In genomic region chr22:42074846-42075245, GRCh38 we compare ENCODE assay signal across 11 cellular contexts. TPM values are rescaled to one million over a fixed set of nuclear protein-coding genes. Genes with fewer than 3 reads are reported as not detected.
A peak's percentile ranks its signal among the peaks of the same experiment; 100 is the strongest.
DNase-seq lines count a peak whose midpoint lies in the region; ATAC-seq, FAIRE-seq and TF ChIP-seq lines count a peak whose summit lies in the region.
"Had no signal": no experiment of that assay in that cellular context is flagged by ENCODE, and none has a peak within 500 bp of the region (broad histone marks: within the 10 kb centered on the region; RNA-seq: fewer than 3 reads in every experiment).

No MANE protein-coding gene starts in this region.

- H3K4me1 ChIP-seq in MM.1S (ENCODE audit: low read length), result peaks cover 12% of the 10 kb centered on the region
- H3K4me1 ChIP-seq in endothelial cell of umbilical vein (ENCODE audit: control insufficient read depth, extremely low read depth, insufficient read depth, low read length), result peaks cover 24% of the 10 kb centered on the region

- H3K27ac ChIP-seq in 22Rv1 (peak overlapping the region; percentile 62), MM.1S (ENCODE audit: low read length) (no peak overlapping the region), endothelial cell of umbilical vein (ENCODE audit: insufficient read depth, low read depth, low read length) (peak overlapping the region; percentile 83)
- H3K27ac ChIP-seq: SK-N-MC had no signal

- H3K36me3 ChIP-seq in MM.1S (replicated peaks; ENCODE audit: insufficient read depth, low read length), result no peaks in the 10 kb centered on the region
- H3K36me3 ChIP-seq in endothelial cell of umbilical vein (ENCODE audit: control insufficient read depth in 2 of 2, extremely low read depth in 1 of 2, insufficient read depth in 2 of 2, low read length in 2 of 2), result peaks cover 9 to 12% of the 10 kb centered on the region in 2 experiments

- H4K20me1 ChIP-seq in MM.1S (ENCODE audit: insufficient read depth, low read length) (no peaks in the 10 kb centered on the region), endothelial cell of umbilical vein (replicated peaks; ENCODE audit: control insufficient read depth, extremely low read depth, insufficient read depth, low read length) (no peaks in the 10 kb centered on the region)

- no peak overlapping the region for H3K4me2 ChIP-seq in MM.1S (ENCODE audit: low read depth, low read length)
- H3K4me2 ChIP-seq in endothelial cell of umbilical vein (ENCODE audit: insufficient read depth, low read length), result peak overlapping the region; percentile 79

- no peak overlapping the region for H3K9ac ChIP-seq in MM.1S (ENCODE audit: low read length)
- H3K9ac ChIP-seq in endothelial cell of umbilical vein (replicated peaks; ENCODE audit: extremely low read depth, insufficient read depth, low read length), result peak overlapping the region; percentile 95

- ATAC-seq in HG02763 (IDR thresholded peaks at IDR 0.05; ENCODE audit: unreplicated experiment) (no peak), GM21786 (IDR thresholded peaks at IDR 0.05; ENCODE audit: unreplicated experiment) (no peak)

- H3K9me3 ChIP-seq in MM.1S (replicated peaks; ENCODE audit: insufficient read depth, low read length), result no peaks in the 10 kb centered on the region
- H3K9me3 ChIP-seq in endothelial cell of umbilical vein (replicated peaks; ENCODE audit: control insufficient read depth, insufficient read depth, low read length), result no peaks in the 10 kb centered on the region

- DNase-seq in MM.1S (no peak), endothelial cell of umbilical vein (ENCODE audit: low read depth, low spot score) (peak; percentile 14), neural crest cell (ENCODE audit: low read depth, low spot score) (no peak), NOMO-1 treated with DMSO at 0.1 percent for 48 hours (lab: John Stamatoyannopoulos, UW; ENCODE audit: unreplicated experiment) (no peak), foreskin melanocyte (no peak)
- DNase-seq: cerebellar nuclear complex, DND-41 had no signal

- dilution Hi-C loops in endothelial cell of umbilical vein (cut with MboI; ENCODE audit: extremely low pct_ligation_motif_present, low sequenced_read_pairs), result no loop called here

- H3K79me2 ChIP-seq in MM.1S (ENCODE audit: low read length), result no peaks in the 10 kb centered on the region; the same call in 1 of the 2 replicates
- peaks cover 15% of the 10 kb centered on the region for H3K79me2 ChIP-seq in endothelial cell of umbilical vein (ENCODE audit: control insufficient read depth, insufficient read depth, low read length)

- H3K4me3 ChIP-seq in MM.1S (ENCODE audit: low read length) (0 out of 2 replicates have a peak overlapping the region, but pooled peaks have one; percentile 34), endothelial cell of umbilical vein (replicated peaks in 1 of 3; ENCODE audit: insufficient read depth in 1 of 3, low read depth in 1 of 3, low read length in 3 of 3) (peak overlapping the region; percentile 50 to 80 (median 65))
- H3K4me3 ChIP-seq: SK-N-MC had no signal

- H3F3A ChIP-seq in MM.1S (ENCODE audit: insufficient read depth, low read length), result peaks cover 19% of the 10 kb centered on the region; the same call in 1 of the 2 replicates

- no peaks in the 10 kb centered on the region for H3K27me3 ChIP-seq in MM.1S (replicated peaks; ENCODE audit: insufficient read depth, low read length)
- H3K27me3 ChIP-seq in endothelial cell of umbilical vein (ENCODE audit: control insufficient read depth in 2 of 2, insufficient read depth in 2 of 2, low read length in 2 of 2), result no peaks in the 10 kb centered on the region

- TF ChIP-seq POLR2A in endothelial cell of umbilical vein (IDR thresholded peaks at IDR 0.05; ENCODE audit: low read depth, low read length), result no peak

- H3K36me3 Mint-ChIP-seq in neural crest cell (ENCODE audit: low read depth), result no peaks in the 10 kb centered on the region

- no peak for FAIRE-seq in endothelial cell of umbilical vein (lab: Jason Lieb, UNC)

- POLR2A ChIA-PET in endothelial cell of umbilical vein (lab: Charles Lee), result no interaction called here

- H3K9me2 ChIP-seq in MM.1S (replicated peaks; ENCODE audit: insufficient read depth, low read length), result no peaks in the 10 kb centered on the region

- no peaks in the 10 kb centered on the region for H3K9me1 ChIP-seq in endothelial cell of umbilical vein (replicated peaks; ENCODE audit: control insufficient read depth, extremely low read depth, insufficient read depth, low read length)

- BruUV-seq in endothelial cell of umbilical vein (replicated peaks; lab: Mats Ljungman, UMichigan), result TSS peak; percentile 23

- TF ChIP-seq CTCF in 22Rv1 (IDR thresholded peaks at IDR 0.05), result no peak
- no peak for TF ChIP-seq CTCF in MM.1S (IDR thresholded peaks at IDR 0.05; ENCODE audit: low read length)
- TF ChIP-seq CTCF in endothelial cell of umbilical vein (IDR thresholded peaks at IDR 0.05; ENCODE audit: extremely low read depth in 1 of 2, insufficient read depth in 1 of 2, low read depth in 1 of 2, low read length in 2 of 2), result no peak
- TF ChIP-seq CTCF in neural crest cell (conservative IDR thresholded peaks at IDR 0.05), result no peak

- intact Hi-C loops in endothelial cell of umbilical vein (cut with micrococcal nuclease), result no loop called here

- H3K27ac Mint-ChIP-seq in neural crest cell (ENCODE audit: unreplicated experiment), result no peak overlapping the region

- H2AFZ ChIP-seq in MM.1S (ENCODE audit: low read length) (no peak overlapping the region), endothelial cell of umbilical vein (ENCODE audit: low read depth, low read length) (peak overlapping the region; percentile 27)

- H3K4me3 Mint-ChIP-seq in neural crest cell, result peak overlapping the region; percentile 64

- H3K4me1 Mint-ChIP-seq in neural crest cell, result peaks cover 35% of the 10 kb centered on the region

- CTCF ChIA-PET in endothelial cell of umbilical vein (lab: Charles Lee), result no interaction called here

- no peaks in the 10 kb centered on the region for H3K27me3 Mint-ChIP-seq in neural crest cell (ENCODE audit: low read depth)

- no peaks in the 10 kb centered on the region for H3K9me3 Mint-ChIP-seq in neural crest cell

TF ChIP-seq in endothelial cell of umbilical vein, 7 proteins besides CTCF, POLR2A, EP300 and RAD21 (continues in another document):
- TF ChIP-seq FOS (IDR thresholded peaks at IDR 0.05; ENCODE audit: borderline replicate concordance, insufficient read depth, low read length), result no peak

RNA-seq across cellular contexts. Expression of gene PHETA2, which starts 0.8 kb away (rescaled TPM):
- total RNA-seq in endothelial cell of umbilical vein (23.4 and 25.4 TPM in 2 replicates), neural crest cell (1.3 and 1.5 TPM in 2 replicates)
- polyA plus RNA-seq in endothelial cell of umbilical vein, result 29.2 and 29.9 TPM in 2 replicates
- polyA plus RNA-seq in endothelial cell of umbilical vein (2011; cell fraction: cytosol; rRNA removed), result 25.7 and 31.5 TPM in 2 replicates
- polyA plus RNA-seq in endothelial cell of umbilical vein (2011; cell fraction: nucleus; rRNA removed), result 32.8 and 40.5 TPM in 2 replicates
- polyA plus RNA-seq in endothelial cell of umbilical vein (2012), result 14.7 and 25.4 TPM in 2 replicates
- polyA minus RNA-seq in endothelial cell of umbilical vein, result 15.0 and 15.6 TPM in 2 replicates
- polyA minus RNA-seq in endothelial cell of umbilical vein (2011; cell fraction: cytosol; rRNA and poly(A)+ RNA removed), result 3.5 TPM
- 10.6 and 11.9 TPM in 2 replicates for polyA minus RNA-seq in endothelial cell of umbilical vein (2011; cell fraction: nucleus; rRNA and poly(A)+ RNA removed)

RNA-seq across cellular contexts. Expression of gene NAGA, which starts 4.2 kb away (rescaled TPM):
- total RNA-seq in endothelial cell of umbilical vein (29.0 and 33.1 TPM in 2 replicates), neural crest cell (21.2 and 21.4 TPM in 2 replicates)
- polyA plus RNA-seq in endothelial cell of umbilical vein, result 62.7 and 63.4 TPM in 2 replicates
- polyA plus RNA-seq in endothelial cell of umbilical vein (2011; cell fraction: cytosol; rRNA removed), result 47.6 and 50.0 TPM in 2 replicates
- 27.1 and 28.4 TPM in 2 replicates for polyA plus RNA-seq in endothelial cell of umbilical vein (2011; cell fraction: nucleus; rRNA removed)
- 33.6 and 40.0 TPM in 2 replicates for polyA plus RNA-seq in endothelial cell of umbilical vein (2012)
- 58.6 and 59.1 TPM in 2 replicates for polyA minus RNA-seq in endothelial cell of umbilical vein
- 18.6 TPM for polyA minus RNA-seq in endothelial cell of umbilical vein (2011; cell fraction: cytosol; rRNA and poly(A)+ RNA removed)
- polyA minus RNA-seq in endothelial cell of umbilical vein (2011; cell fraction: nucleus; rRNA and poly(A)+ RNA removed), result 12.5 and 12.9 TPM in 2 replicates

RNA-seq across cellular contexts. Expression of gene SMDT1, which starts 4.7 kb away (rescaled TPM):
- total RNA-seq in endothelial cell of umbilical vein (61.2 and 64.8 TPM in 2 replicates), neural crest cell (65.7 and 70.9 TPM in 2 replicates)
- 57.9 and 74.2 TPM in 2 replicates for polyA plus RNA-seq in endothelial cell of umbilical vein
- polyA plus RNA-seq in endothelial cell of umbilical vein (2011; cell fraction: cytosol; rRNA removed), result 63.3 and 67.0 TPM in 2 replicates
- 15.9 and 25.6 TPM in 2 replicates for polyA plus RNA-seq in endothelial cell of umbilical vein (2011; cell fraction: nucleus; rRNA removed)
- 45.3 and 54.5 TPM in 2 replicates for polyA plus RNA-seq in endothelial cell of umbilical vein (2012)
- polyA minus RNA-seq in endothelial cell of umbilical vein, result 8.8 and 13.9 TPM in 2 replicates
- polyA minus RNA-seq in endothelial cell of umbilical vein (2011; cell fraction: cytosol; rRNA and poly(A)+ RNA removed), result 9.1 TPM
- polyA minus RNA-seq in endothelial cell of umbilical vein (2011; cell fraction: nucleus; rRNA and poly(A)+ RNA removed), result 10.1 and 11.7 TPM in 2 replicates

RNA-seq across cellular contexts. Expression of gene NDUFA6, which starts 15.7 kb away (rescaled TPM):
- total RNA-seq in endothelial cell of umbilical vein, result 84.9 and 95.7 TPM in 2 replicates
- polyA plus RNA-seq in endothelial cell of umbilical vein, result 44.4 and 66.1 TPM in 2 replicates
- 87.8 and 105 TPM in 2 replicates for polyA plus RNA-seq in endothelial cell of umbilical vein (2011; cell fraction: cytosol; rRNA removed)
- polyA plus RNA-seq in endothelial cell of umbilical vein (2011; cell fraction: nucleus; rRNA removed), result 28.6 and 40.5 TPM in 2 replicates
- 80.3 and 138 TPM in 2 replicates for polyA plus RNA-seq in endothelial cell of umbilical vein (2012)
- polyA minus RNA-seq in endothelial cell of umbilical vein, result 17.4 and 26.4 TPM in 2 replicates
- 21.7 TPM for polyA minus RNA-seq in endothelial cell of umbilical vein (2011; cell fraction: cytosol; rRNA and poly(A)+ RNA removed)
- 9.0 and 15.1 TPM in 2 replicates for polyA minus RNA-seq in endothelial cell of umbilical vein (2011; cell fraction: nucleus; rRNA and poly(A)+ RNA removed)
- 104 and 120 TPM in 2 replicates for total RNA-seq in neural crest cell

RNA-seq across cellular contexts. Expression of gene CYP2D6, which starts 55.8 kb away (rescaled TPM):
- total RNA-seq in endothelial cell of umbilical vein (0.91 and 0.97 TPM in 2 replicates), neural crest cell (3.5 and 3.7 TPM in 2 replicates)
- 0.25 TPM in 2 replicates for polyA plus RNA-seq in endothelial cell of umbilical vein
- 0.06 TPM in 1 of 2 replicates, not detected in the other for polyA plus RNA-seq in endothelial cell of umbilical vein (2011; cell fraction: cytosol; rRNA removed)
- polyA plus RNA-seq in endothelial cell of umbilical vein (2011; cell fraction: nucleus; rRNA removed), result 3.4 and 4.2 TPM in 2 replicates
- polyA plus RNA-seq in endothelial cell of umbilical vein (2012), result 0.34 and 0.40 TPM in 2 replicates
- 0.13 and 0.68 TPM in 2 replicates for polyA minus RNA-seq in endothelial cell of umbilical vein
- not detected for polyA minus RNA-seq in endothelial cell of umbilical vein (2011; cell fraction: cytosol; rRNA and poly(A)+ RNA removed)
- polyA minus RNA-seq in endothelial cell of umbilical vein (2011; cell fraction: nucleus; rRNA and poly(A)+ RNA removed), result 0.67 and 0.87 TPM in 2 replicates
